In the genomic region with DNA sequence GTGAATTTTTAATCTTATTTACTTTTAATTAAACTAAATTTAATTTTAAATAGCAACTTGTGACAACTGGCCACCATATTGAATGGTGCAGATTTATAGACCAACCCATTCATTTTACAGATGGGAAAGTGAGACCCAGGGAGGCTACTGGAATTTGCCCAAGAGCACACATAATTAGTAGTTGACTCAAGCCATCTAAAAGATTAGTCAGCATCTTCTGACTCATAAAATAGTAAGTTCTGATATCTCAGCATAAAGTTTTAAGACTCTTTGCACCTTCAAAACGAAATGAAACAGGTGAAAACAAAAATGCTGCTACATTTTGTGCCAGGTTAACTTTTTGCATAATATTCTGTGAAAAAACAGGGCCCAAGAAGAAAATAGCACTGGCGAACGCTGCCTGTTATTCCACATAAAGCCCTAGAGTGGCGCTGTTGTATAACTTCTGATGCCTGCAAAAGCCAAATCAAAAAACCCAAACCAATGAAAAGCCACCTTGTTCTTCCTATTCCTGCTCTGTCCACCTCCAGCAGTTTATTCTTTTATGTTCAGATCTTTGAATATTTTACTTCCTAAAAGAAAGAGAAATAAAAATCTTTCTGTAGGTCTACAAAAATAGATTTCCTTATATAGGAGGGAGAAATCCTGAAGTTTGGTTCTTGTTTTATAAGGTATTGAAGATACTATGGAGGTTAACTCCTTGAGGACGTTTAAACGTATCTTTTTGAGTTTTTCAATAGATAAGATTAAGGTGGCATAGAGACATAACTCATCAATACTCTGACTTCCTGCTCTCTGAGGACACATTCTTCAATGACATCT, we compare ENCODE assay signal across 2 cellular contexts.
TF ChIP-seq lines count a peak whose summit lies in the region.

No MANE protein-coding gene starts in this region.

TF ChIP-seq in K562, 482 proteins besides CTCF, POLR2A, EP300 and RAD21 (continued from another document):
- TF ChIP-seq ZNF316 (IDR thresholded peaks at IDR 0.05) (0 out of 2 replicates have a peak, but pooled peaks have one; percentile 17), TOE1 (IDR thresholded peaks at IDR 0.05; ENCODE audit: borderline replicate concordance) (no peak), TOE1 (CRISPR knock-in tag; IDR thresholded peaks at IDR 0.05; ENCODE audit: borderline replicate concordance, low read depth) (no peak)

TF ChIP-seq in HepG2, 621 proteins besides CTCF, POLR2A, EP300 and RAD21 (continued from another document):
- TF ChIP-seq MAFK (conservative IDR thresholded peaks at IDR 0.05 in 1 of 2, IDR thresholded peaks at IDR 0.05 in 1 of 2; ENCODE audit: low read length in 2 of 2): peak; percentile 60 to 67; a peak in 3 of 4 replicates
- no peak for TF ChIP-seq ZNF205 (CRISPR knock-in tag; IDR thresholded peaks at IDR 0.05)
- no peak for TF ChIP-seq ZNF318 (CRISPR knock-in tag; IDR thresholded peaks at IDR 0.05)
- no peak for TF ChIP-seq ZNF816 (CRISPR knock-in tag; IDR thresholded peaks at IDR 0.05; ENCODE audit: borderline replicate concordance)
- TF ChIP-seq, protein P1, sequence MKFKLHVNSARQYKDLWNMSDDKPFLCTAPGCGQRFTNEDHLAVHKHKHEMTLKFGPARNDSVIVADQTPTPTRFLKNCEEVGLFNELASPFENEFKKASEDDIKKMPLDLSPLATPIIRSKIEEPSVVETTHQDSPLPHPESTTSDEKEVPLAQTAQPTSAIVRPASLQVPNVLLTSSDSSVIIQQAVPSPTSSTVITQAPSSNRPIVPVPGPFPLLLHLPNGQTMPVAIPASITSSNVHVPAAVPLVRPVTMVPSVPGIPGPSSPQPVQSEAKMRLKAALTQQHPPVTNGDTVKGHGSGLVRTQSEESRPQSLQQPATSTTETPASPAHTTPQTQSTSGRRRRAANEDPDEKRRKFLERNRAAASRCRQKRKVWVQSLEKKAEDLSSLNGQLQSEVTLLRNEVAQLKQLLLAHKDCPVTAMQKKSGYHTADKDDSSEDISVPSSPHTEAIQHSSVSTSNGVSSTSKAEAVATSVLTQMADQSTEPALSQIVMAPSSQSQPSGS (CRISPR knock-in tag; IDR thresholded peaks at IDR 0.05): no peak
- TF ChIP-seq SMC3 (IDR thresholded peaks at IDR 0.05; ENCODE audit: low read length): peak; percentile 16; the same call in 1 of the 2 replicates
- peak; percentile 54; the same call in 1 of the 2 replicates for TF ChIP-seq MAFF (IDR thresholded peaks at IDR 0.05; ENCODE audit: low read depth, low read length)
- TF ChIP-seq, protein P2, sequence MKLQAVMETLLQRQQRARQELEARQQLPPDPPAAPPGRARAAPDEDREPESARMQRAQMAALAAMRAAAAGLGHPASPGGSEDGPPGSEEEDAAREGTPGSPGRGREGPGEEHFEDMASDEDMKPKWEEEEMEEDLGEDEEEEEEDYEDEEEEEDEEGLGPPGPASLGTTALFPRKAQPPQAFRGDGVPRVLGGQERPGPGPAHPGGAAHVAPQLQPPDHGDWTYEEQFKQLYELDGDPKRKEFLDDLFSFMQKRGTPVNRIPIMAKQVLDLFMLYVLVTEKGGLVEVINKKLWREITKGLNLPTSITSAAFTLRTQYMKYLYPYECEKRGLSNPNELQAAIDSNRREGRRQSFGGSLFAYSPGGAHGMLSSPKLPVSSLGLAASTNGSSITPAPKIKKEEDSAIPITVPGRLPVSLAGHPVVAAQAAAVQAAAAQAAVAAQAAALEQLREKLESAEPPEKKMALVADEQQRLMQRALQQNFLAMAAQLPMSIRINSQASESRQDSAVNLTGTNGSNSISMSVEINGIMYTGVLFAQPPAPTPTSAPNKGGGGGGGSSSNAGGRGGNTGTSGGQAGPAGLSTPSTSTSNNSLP (IDR thresholded peaks at IDR 0.05; ENCODE audit: low read depth, low read length): peak; percentile 76; the same call in 1 of the 2 replicates
- no peak for TF ChIP-seq ZNF747 (CRISPR knock-in tag; IDR thresholded peaks at IDR 0.05; ENCODE audit: borderline replicate concordance)
- TF ChIP-seq, protein P3, sequence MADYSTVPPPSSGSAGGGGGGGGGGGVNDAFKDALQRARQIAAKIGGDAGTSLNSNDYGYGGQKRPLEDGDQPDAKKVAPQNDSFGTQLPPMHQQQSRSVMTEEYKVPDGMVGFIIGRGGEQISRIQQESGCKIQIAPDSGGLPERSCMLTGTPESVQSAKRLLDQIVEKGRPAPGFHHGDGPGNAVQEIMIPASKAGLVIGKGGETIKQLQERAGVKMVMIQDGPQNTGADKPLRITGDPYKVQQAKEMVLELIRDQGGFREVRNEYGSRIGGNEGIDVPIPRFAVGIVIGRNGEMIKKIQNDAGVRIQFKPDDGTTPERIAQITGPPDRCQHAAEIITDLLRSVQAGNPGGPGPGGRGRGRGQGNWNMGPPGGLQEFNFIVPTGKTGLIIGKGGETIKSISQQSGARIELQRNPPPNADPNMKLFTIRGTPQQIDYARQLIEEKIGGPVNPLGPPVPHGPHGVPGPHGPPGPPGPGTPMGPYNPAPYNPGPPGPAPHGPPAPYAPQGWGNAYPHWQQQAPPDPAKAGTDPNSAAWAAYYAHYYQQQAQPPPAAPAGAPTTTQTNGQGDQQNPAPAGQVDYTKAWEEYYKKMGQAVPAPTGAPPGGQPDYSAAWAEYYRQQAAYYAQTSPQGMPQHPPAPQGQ (CRISPR knock-in tag; IDR thresholded peaks at IDR 0.05; ENCODE audit: borderline replicate concordance): no peak
- TF ChIP-seq, protein P4, sequence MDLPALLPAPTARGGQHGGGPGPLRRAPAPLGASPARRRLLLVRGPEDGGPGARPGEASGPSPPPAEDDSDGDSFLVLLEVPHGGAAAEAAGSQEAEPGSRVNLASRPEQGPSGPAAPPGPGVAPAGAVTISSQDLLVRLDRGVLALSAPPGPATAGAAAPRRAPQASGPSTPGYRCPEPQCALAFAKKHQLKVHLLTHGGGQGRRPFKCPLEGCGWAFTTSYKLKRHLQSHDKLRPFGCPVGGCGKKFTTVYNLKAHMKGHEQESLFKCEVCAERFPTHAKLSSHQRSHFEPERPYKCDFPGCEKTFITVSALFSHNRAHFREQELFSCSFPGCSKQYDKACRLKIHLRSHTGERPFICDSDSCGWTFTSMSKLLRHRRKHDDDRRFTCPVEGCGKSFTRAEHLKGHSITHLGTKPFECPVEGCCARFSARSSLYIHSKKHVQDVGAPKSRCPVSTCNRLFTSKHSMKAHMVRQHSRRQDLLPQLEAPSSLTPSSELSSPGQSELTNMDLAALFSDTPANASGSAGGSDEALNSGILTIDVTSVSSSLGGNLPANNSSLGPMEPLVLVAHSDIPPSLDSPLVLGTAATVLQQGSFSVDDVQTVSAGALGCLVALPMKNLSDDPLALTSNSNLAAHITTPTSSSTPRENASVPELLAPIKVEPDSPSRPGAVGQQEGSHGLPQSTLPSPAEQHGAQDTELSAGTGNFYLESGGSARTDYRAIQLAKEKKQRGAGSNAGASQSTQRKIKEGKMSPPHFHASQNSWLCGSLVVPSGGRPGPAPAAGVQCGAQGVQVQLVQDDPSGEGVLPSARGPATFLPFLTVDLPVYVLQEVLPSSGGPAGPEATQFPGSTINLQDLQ (CRISPR knock-in tag; IDR thresholded peaks at IDR 0.05): no peak
- TF ChIP-seq STAG1 (CRISPR knock-in tag; IDR thresholded peaks at IDR 0.05): peak; percentile 72
- TF ChIP-seq PBX2 (CRISPR knock-in tag; IDR thresholded peaks at IDR 0.05): no peak
- TF ChIP-seq ZNF333 (CRISPR knock-in tag; IDR thresholded peaks at IDR 0.05; ENCODE audit: borderline replicate concordance): no peak
- TF ChIP-seq ZNF670 (CRISPR knock-in tag; IDR thresholded peaks at IDR 0.05; ENCODE audit: borderline replicate concordance): no peak
- TF ChIP-seq TAF1 (CRISPR knock-in tag; IDR thresholded peaks at IDR 0.05): no peak
- TF ChIP-seq ZNF746 (CRISPR knock-in tag; IDR thresholded peaks at IDR 0.05): no peak
- no peak for TF ChIP-seq ZNF572 (CRISPR knock-in tag; IDR thresholded peaks at IDR 0.05)
